15 cellular contexts compared by ENCODE assay signal in genomic region chr5:172235827-172236749, GRCh38. TPM values are rescaled to one million over a fixed set of nuclear protein-coding genes. Genes with fewer than 3 reads are reported as not detected.
A peak's percentile ranks its signal among the peaks of the same experiment; 100 is the strongest.
DNase-seq lines count a peak whose midpoint lies in the region; ATAC-seq and TF ChIP-seq lines count a peak whose summit lies in the region.
"Had no signal": no experiment of that assay in that cellular context is flagged by ENCODE, and none has a peak within 500 bp of the region (broad histone marks: within the 10 kb centered on the region; RNA-seq: fewer than 3 reads in every experiment).

No MANE protein-coding gene starts in this region.

- H3K27ac ChIP-seq in liver (ENCODE audit: low read depth in 1 of 2, low read length in 2 of 2), result no peak overlapping the region
- no peak overlapping the region for H3K27ac ChIP-seq in CD4-positive, alpha-beta T cell (ENCODE audit: low read depth, low read length)
- H3K27ac ChIP-seq: gastroesophageal sphincter had no signal

- CTCF ChIA-PET in CD4-positive, alpha-beta T cell (lab: Charles Lee), result no interaction called here

- H3K27me3 ChIP-seq in liver (ENCODE audit: control insufficient read depth in 4 of 4, insufficient read depth in 4 of 4, low read length in 3 of 4), result no peaks in the 10 kb centered on the region
- no peaks in the 10 kb centered on the region for H3K27me3 ChIP-seq in CD4-positive, alpha-beta T cell (ENCODE audit: control insufficient read depth, insufficient read depth, low read length)
- H3K27me3 ChIP-seq: BE2C, gastroesophageal sphincter had no signal

- H3K36me3 Mint-ChIP-seq in HFFc6 (ENCODE audit: low read depth), result peaks cover 19% of the 10 kb centered on the region; the same call in 1 of the 2 replicates
- peaks cover 30% of the 10 kb centered on the region for H3K36me3 Mint-ChIP-seq in CD4-positive, alpha-beta T cell (ENCODE audit: low read depth)

- TF ChIP-seq RAD21 in liver (IDR thresholded peaks at IDR 0.05), result no peak

- POLR2A ChIA-PET in CD4-positive, alpha-beta T cell (lab: Charles Lee), result no interaction called here

- DNase-seq in AG20443 (ENCODE audit: low spot score) (peak; percentile 22), HFFc6 (no peak), astrocyte of the hippocampus (ENCODE audit: low read depth, low spot score) (peak; percentile 4), NCI-H524 (lab: John Stamatoyannopoulos, UW) (no peak), NCI-H1048 (lab: John Stamatoyannopoulos, UW) (no peak)
- no peak for DNase-seq in CD4-positive, alpha-beta T cell
- no peak for DNase-seq in activated T-cell treated with anti-CD3 and anti-CD28 coated beads, Interleukin-2, amount 50 U/mL, for 48 hours
- DNase-seq: activated CD8-positive, alpha-beta memory T cell treated with anti-CD3 and anti-CD28 coated beads for 24 hours; activated naive CD4-positive, alpha-beta T cell treated with anti-CD3 and anti-CD28 coated beads, Interleukin-2, amount 50 U/mL, for 16 hours; BE2C; left cardiac atrium; NCI-H2107 had no signal

- H3K9me3 Mint-ChIP-seq in HFFc6, result no peaks in the 10 kb centered on the region
- no peaks in the 10 kb centered on the region for H3K9me3 Mint-ChIP-seq in CD4-positive, alpha-beta T cell

- no peak overlapping the region for H3K9ac ChIP-seq in liver (ENCODE audit: low read depth in 1 of 2, low read length in 2 of 2)

- peaks cover 0 to 17% (median 16%) of the 10 kb centered on the region in 4 donors for H3K4me1 ChIP-seq in liver (ENCODE audit: control insufficient read depth in 4 of 4, insufficient read depth in 4 of 4, low read length in 3 of 4)

- H3K4me1 Mint-ChIP-seq in HFFc6 (ENCODE audit: low read depth), result peaks cover 41% of the 10 kb centered on the region
- H3K4me1 Mint-ChIP-seq in CD4-positive, alpha-beta T cell (ENCODE audit: low read depth), result peaks cover 36% of the 10 kb centered on the region

- no peak overlapping the region for H3K4me3 ChIP-seq in liver (ENCODE audit: low read depth in 1 of 3, low read length in 3 of 3)
- H3K4me3 ChIP-seq: gastroesophageal sphincter had no signal

- 59% methylated on average over 3 of the region's 3 CpGs for WGBS in liver

- no peak for ATAC-seq in CD4-positive, alpha-beta T cell (ENCODE audit: poor library complexity)
- ATAC-seq: gastroesophageal sphincter, left cardiac atrium had no signal

- peak overlapping the region; percentile 49 for H3K27ac Mint-ChIP-seq in HFFc6
- H3K27ac Mint-ChIP-seq in CD4-positive, alpha-beta T cell, result no peak overlapping the region

- intact Hi-C loops in CD4-positive, alpha-beta T cell (cut with DNase I, micrococcal nuclease), result no loop called here

- no peaks in the 10 kb centered on the region for H3K9me3 ChIP-seq in liver (ENCODE audit: control insufficient read depth in 4 of 4, low read length in 3 of 4)
- H3K9me3 ChIP-seq in CD4-positive, alpha-beta T cell (ENCODE audit: control insufficient read depth, low read length), result no peaks in the 10 kb centered on the region
- H3K9me3 ChIP-seq: BE2C, gastroesophageal sphincter had no signal

- TF ChIP-seq CTCF in HFFc6 (IDR thresholded peaks at IDR 0.05) (no peak), liver (IDR thresholded peaks at IDR 0.05; ENCODE audit: low read depth, low read length, missing input control) (no peak)
- TF ChIP-seq CTCF in CD4-positive, alpha-beta T cell (IDR thresholded peaks at IDR 0.05), result no peak

- H3K36me3 ChIP-seq in liver (ENCODE audit: control insufficient read depth in 4 of 4, insufficient read depth in 3 of 4, low read depth in 1 of 4, low read length in 3 of 4), result peaks cover 0 to 3% (median 1%) of the 10 kb centered on the region in 4 donors

- no peaks in the 10 kb centered on the region; the same call in 1 of the 2 replicates for H3K27me3 Mint-ChIP-seq in HFFc6 (ENCODE audit: insufficient read depth)
- no peaks in the 10 kb centered on the region for H3K27me3 Mint-ChIP-seq in CD4-positive, alpha-beta T cell

- no peak overlapping the region; the same call in 1 of the 2 replicates for H3K4me3 Mint-ChIP-seq in HFFc6
- H3K4me3 Mint-ChIP-seq in CD4-positive, alpha-beta T cell, result no peak overlapping the region

TF ChIP-seq in liver, 16 proteins besides CTCF, POLR2A, EP300 and RAD21:
- TF ChIP-seq SP1 (IDR thresholded peaks at IDR 0.05) (peak; percentile 21), MAX (IDR thresholded peaks at IDR 0.05) (no peak), HNF4A (conservative IDR thresholded peaks at IDR 0.05) (peak; percentile 40 to 65)

RNA-seq across cellular contexts. Expression of gene EFCAB9, which starts 42.1 kb away (rescaled TPM):
- total RNA-seq in HFFc6 (2021; fragmentation: NEBNext Ultra II Directional; extraction: Animal tissue kit (Norgen Biotek cat#: 25700)), result not detected
- not detected for total RNA-seq in liver
- polyA plus RNA-seq in liver, result not detected
- total RNA-seq in CD4-positive, alpha-beta T cell, result not detected
- total RNA-seq: gastroesophageal sphincter, left cardiac atrium, omental fat pad had no signal

RNA-seq across cellular contexts. Expression of gene UBTD2, which starts 47.5 kb away (rescaled TPM):
- total RNA-seq in HFFc6 (2021; fragmentation: NEBNext Ultra II Directional; extraction: Animal tissue kit (Norgen Biotek cat#: 25700)), result 10 to 100 TPM; 15.2 to 19.5 (median 17.7) TPM
- 1 to 10 TPM; 7.9 to 8.3 TPM for total RNA-seq in liver
- 1 to 10 TPM; 4.4 to 5.3 TPM for polyA plus RNA-seq in liver
- 1 to 10 TPM in 1 of 2 experiments, under 1 TPM in 1; 0.66 to 1.1 TPM for total RNA-seq in CD4-positive, alpha-beta T cell

RNA-seq across cellular contexts. Expression of gene STK10, which starts 48.1 kb away (rescaled TPM):
- total RNA-seq in HFFc6 (2021; fragmentation: NEBNext Ultra II Directional; extraction: Animal tissue kit (Norgen Biotek cat#: 25700)), result 10 to 100 TPM; 39.8 to 51.6 (median 47.5) TPM
- total RNA-seq in liver, result 10 to 100 TPM; 11.5 to 21.7 TPM
- 1 to 10 TPM; 2.8 to 3.9 TPM for polyA plus RNA-seq in liver
- 100 to 1,000 TPM; 211 to 229 TPM for total RNA-seq in CD4-positive, alpha-beta T cell

Comparison
In these comparisons a context has a peak if more than half of its experiments do, and no peak if none do; other contexts are left out.
1. DNase-seq: peak in AG20443 (single experiment) and astrocyte of the hippocampus (single experiment); none in HFFc6 (single experiment), NCI-H524 (0 of 2), CD4-positive, alpha-beta T cell (0 of 10), NCI-H1048 (single experiment) and activated T-cell treated with anti-CD3 and anti-CD28 coated beads, Interleukin-2, amount 50 U/mL, for 48 hours (0 of 2).
2. RNA of gene UBTD2, which starts 47.5 kb away (total RNA-seq): 15.2 to 19.5 TPM in HFFc6 and 7.9 to 8.3 TPM in liver; 0.66 to 1.1 TPM in CD4-positive, alpha-beta T cell; every median in the first group is over 4 times any median in the second.
3. RNA of gene STK10, which starts 48.1 kb away (total RNA-seq): 211 to 229 TPM in CD4-positive, alpha-beta T cell; 39.8 to 51.6 TPM in HFFc6 and 11.5 to 21.7 TPM in liver; every median in the first group is over 4 times any median in the second.